Comparison of ENCODE assay signal across 1 cellular context in genomic region chr4:185480016-185480732, GRCh38.
TF ChIP-seq lines count a peak whose summit lies in the region.

No MANE protein-coding gene starts in this region.

TF ChIP-seq in K562, 482 proteins besides CTCF, POLR2A, EP300 and RAD21:
- TF ChIP-seq, protein P1, sequence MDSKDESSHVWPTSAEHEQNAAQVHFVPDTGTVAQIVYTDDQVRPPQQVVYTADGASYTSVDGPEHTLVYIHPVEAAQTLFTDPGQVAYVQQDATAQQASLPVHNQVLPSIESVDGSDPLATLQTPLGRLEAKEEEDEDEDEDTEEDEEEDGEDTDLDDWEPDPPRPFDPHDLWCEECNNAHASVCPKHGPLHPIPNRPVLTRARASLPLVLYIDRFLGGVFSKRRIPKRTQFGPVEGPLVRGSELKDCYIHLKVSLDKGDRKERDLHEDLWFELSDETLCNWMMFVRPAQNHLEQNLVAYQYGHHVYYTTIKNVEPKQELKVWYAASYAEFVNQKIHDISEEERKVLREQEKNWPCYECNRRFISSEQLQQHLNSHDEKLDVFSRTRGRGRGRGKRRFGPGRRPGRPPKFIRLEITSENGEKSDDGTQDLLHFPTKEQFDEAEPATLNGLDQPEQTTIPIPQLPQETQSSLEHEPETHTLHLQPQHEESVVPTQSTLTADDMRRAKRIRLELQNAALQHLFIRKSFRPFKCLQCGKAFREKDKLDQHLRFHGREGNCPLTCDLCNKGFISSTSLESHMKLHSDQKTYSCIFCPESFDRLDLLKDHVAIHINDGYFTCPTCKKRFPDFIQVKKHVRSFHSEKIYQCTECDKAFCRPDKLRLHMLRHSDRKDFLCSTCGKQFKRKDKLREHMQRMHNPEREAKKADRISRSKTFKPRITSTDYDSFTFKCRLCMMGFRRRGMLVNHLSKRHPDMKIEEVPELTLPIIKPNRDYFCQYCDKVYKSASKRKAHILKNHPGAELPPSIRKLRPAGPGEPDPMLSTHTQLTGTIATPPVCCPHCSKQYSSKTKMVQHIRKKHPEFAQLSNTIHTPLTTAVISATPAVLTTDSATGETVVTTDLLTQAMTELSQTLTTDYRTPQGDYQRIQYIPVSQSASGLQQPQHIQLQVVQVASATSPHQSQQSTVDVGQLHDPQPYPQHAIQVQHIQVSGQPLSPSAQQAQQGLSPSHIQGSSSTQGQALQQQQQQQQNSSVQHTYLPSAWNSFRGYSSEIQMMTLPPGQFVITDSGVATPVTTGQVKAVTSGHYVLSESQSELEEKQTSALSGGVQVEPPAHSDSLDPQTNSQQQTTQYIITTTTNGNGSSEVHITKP (IDR thresholded peaks at IDR 0.05; ENCODE audit: partially characterized antibody) = peak; percentile 75
- TF ChIP-seq RBM25 (IDR thresholded peaks at IDR 0.05; ENCODE audit: low read depth, low read length, severe bottlenecking) (no peak), IFI16 (CRISPR knock-in tag; IDR thresholded peaks at IDR 0.05) (no peak), HOXB6 (CRISPR knock-in tag; IDR thresholded peaks at IDR 0.05; ENCODE audit: borderline replicate concordance) (no peak), ZNF318 (IDR thresholded peaks at IDR 0.05; ENCODE audit: borderline replicate concordance in 1 of 2, low read depth in 1 of 2) (no peak), ZNF551 (CRISPR knock-in tag; IDR thresholded peaks at IDR 0.05) (no peak), ZNF707 (CRISPR knock-in tag; conservative IDR thresholded peaks at IDR 0.05) (no peak), ZNF224 (CRISPR knock-in tag; IDR thresholded peaks at IDR 0.05) (no peak)
